In the genomic region with DNA sequence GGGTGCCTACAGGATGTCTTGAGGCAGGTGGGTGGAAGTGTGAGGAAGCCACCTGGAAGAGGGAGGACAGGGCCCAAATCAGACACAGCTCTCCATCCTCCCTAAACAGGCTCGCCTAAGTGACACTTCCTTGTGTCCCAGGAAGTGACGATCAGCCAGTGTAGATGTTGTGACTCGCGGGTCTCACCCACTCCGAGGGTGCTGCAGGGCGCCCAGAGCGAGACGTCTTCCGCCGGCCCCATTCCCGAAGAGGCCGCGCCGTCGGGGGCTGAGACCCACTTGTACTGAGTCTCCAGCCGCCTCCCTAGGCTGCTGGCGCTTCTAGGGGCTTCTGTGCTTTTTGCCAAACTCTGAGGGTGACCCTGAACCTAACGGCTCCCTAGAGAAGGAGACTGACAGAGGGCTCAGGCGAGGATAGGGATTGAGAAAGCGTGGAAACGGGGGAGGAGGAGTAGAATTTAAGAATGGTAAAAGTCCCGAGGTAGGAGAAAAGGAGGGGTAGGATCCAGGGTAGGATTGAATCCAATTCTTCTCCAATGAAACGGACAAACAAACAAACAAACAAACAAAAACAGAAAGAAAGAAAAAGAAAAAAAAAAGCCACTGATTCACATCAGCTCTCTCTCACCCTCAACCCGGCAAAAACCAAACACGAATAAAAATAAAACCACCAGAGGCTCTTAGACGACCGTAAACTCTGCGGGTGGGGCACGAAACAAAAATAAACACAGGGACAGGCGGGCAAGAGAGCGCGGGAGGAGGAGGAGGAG, we compare ENCODE assay signal across 8 cellular contexts. TPM values are rescaled to one million over a fixed set of nuclear protein-coding genes. Genes with fewer than 3 reads are reported as not detected.
A peak's percentile ranks its signal among the peaks of the same experiment; 100 is the strongest.
DNase-seq lines count a peak whose midpoint lies in the region; ATAC-seq and TF ChIP-seq lines count a peak whose summit lies in the region.

No MANE protein-coding gene starts in this region.

- no peak for TF ChIP-seq CTCF in astrocyte of the cerebellum (IDR thresholded peaks at IDR 0.05; ENCODE audit: low read depth, low read length, missing control alignments)

- no peak for DNase-seq in activated T-cell treated with anti-CD3 and anti-CD28 coated beads, Interleukin-2, amount 50 U/mL, for 4 hours
- DNase-seq in activated T-cell treated with anti-CD3 and anti-CD28 coated beads for 4 hours (no peak), NCI-H1092 (lab: John Stamatoyannopoulos, UW) (peak; percentile 40), astrocyte of the cerebellum (ENCODE audit: low read depth) (no peak), hypothalamus (lab: John Stamatoyannopoulos, UW) (peak in 42 of 51 donors; percentile 5 to 79 (median 40)), putamen (ENCODE audit: low spot score) (peak; percentile 64), HPDE6-E6E7 (ENCODE audit: extremely low spot score) (no peak), RPMI8226 (no peak)

- no peaks in the 10 kb centered on the region for H3K9me3 Mint-ChIP-seq in activated T-cell treated with anti-CD3 and anti-CD28 coated beads, Interleukin-2, amount 50 U/mL, for 4 hours

- H3K36me3 Mint-ChIP-seq in activated T-cell treated with anti-CD3 and anti-CD28 coated beads, Interleukin-2, amount 50 U/mL, for 4 hours (ENCODE audit: insufficient read depth), result no peaks in the 10 kb centered on the region

- H3K4me3 ChIP-seq in astrocyte of the cerebellum (ENCODE audit: low read depth, low read length), result peak overlapping the region; percentile 72

- ATAC-seq in activated T-cell treated with anti-CD3 and anti-CD28 coated beads, Interleukin-2, amount 50 U/mL, for 4 hours, result no peak

- in situ Hi-C loops in astrocyte of the cerebellum (cut with HindIII; ENCODE audit: low sequenced_read_pairs), result no loop called here

- H3K4me3 Mint-ChIP-seq in activated T-cell treated with anti-CD3 and anti-CD28 coated beads, Interleukin-2, amount 50 U/mL, for 4 hours, result peak overlapping the region; percentile 65

- H3K27me3 Mint-ChIP-seq in activated T-cell treated with anti-CD3 and anti-CD28 coated beads, Interleukin-2, amount 50 U/mL, for 4 hours (ENCODE audit: low read depth), result peaks cover 69% of the 10 kb centered on the region

- H3K4me1 Mint-ChIP-seq in activated T-cell treated with anti-CD3 and anti-CD28 coated beads, Interleukin-2, amount 50 U/mL, for 4 hours (ENCODE audit: low read depth), result peaks cover 14% of the 10 kb centered on the region

RNA-seq across cellular contexts. Expression of gene MARK1, which starts 0.5 kb away (rescaled TPM):
- under 1 TPM in 2 of 3 donors, not detected in 1; 0.05 TPM for total RNA-seq in activated T-cell treated with anti-CD3 and anti-CD28 coated beads, Interleukin-2, amount 50 U/mL, for 4 hours

Comparison
In these comparisons a context has a peak if more than half of its experiments do, and no peak if none do; other contexts are left out.
1. DNase-seq: peak in NCI-H1092 (single experiment), hypothalamus (42 of 51) and putamen (single experiment); none in activated T-cell treated with anti-CD3 and anti-CD28 coated beads, Interleukin-2, amount 50 U/mL, for 4 hours (single experiment), activated T-cell treated with anti-CD3 and anti-CD28 coated beads for 4 hours (single experiment), astrocyte of the cerebellum (single experiment), HPDE6-E6E7 (single experiment) and RPMI8226 (single experiment).